In the genomic region with DNA sequence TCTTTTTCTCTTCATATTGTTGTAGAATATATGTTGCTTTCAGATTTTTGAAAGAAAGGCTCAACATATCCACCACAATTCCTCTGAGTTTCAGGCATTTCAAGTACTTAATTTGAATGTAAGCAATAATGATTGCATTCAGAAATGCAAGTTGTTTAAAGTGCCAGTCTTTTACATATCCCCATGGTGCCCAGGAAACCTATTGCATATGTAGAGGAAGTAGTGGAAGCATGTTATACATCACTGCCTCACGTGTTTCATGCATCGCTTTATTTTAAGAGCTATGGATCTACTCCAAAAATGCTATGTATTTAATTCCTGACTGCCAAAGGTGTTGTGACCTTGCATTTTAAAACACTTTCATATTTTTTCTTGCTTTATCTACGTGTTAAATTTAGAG, we compare ENCODE assay signal across 15 cellular contexts. TPM values are rescaled to one million over a fixed set of nuclear protein-coding genes. Genes with fewer than 3 reads are reported as not detected.
A peak's percentile ranks its signal among the peaks of the same experiment; 100 is the strongest.
DNase-seq lines count a peak whose midpoint lies in the region; ATAC-seq and TF ChIP-seq lines count a peak whose summit lies in the region.
"Had no signal": no experiment of that assay in that cellular context is flagged by ENCODE, and none has a peak within 500 bp of the region (broad histone marks: within the 10 kb centered on the region; RNA-seq: fewer than 3 reads in every experiment).

No MANE protein-coding gene starts in this region.

- H3K36me3 Mint-ChIP-seq in activated naive CD4-positive, alpha-beta T cell treated with anti-CD3 and anti-CD28 coated beads, Interleukin-2, amount 50 U/mL, for 24 hours = peaks cover 2% of the 10 kb centered on the region

- peak overlapping the region; percentile 30 for H3K27ac Mint-ChIP-seq in activated naive CD4-positive, alpha-beta T cell treated with anti-CD3 and anti-CD28 coated beads, Interleukin-2, amount 50 U/mL, for 24 hours
- H3K27ac Mint-ChIP-seq: stimulated activated naive B cell treated with anti-CD40 and anti-IgM and Interleukin-4, amounts not matched to agents 10 μg/mL and 1 μg/mL and 100 μg/mL, for 72 hours had no signal

- no peak overlapping the region for H3K4me3 ChIP-seq in NB4 (ENCODE audit: low read depth, low read length)
- H3K4me3 ChIP-seq in gastrocnemius medialis = no peak overlapping the region
- no peak overlapping the region for H3K4me3 ChIP-seq in HAP-1
- H3K4me3 ChIP-seq: skin epidermis had no signal

- TF ChIP-seq CTCF in NB4 (IDR thresholded peaks at IDR 0.05; ENCODE audit: low read depth, low read length) (no peak), gastrocnemius medialis (IDR thresholded peaks at IDR 0.05 in 4 of 5, conservative IDR thresholded peaks at IDR 0.05 in 1 of 5) (no peak)

- H3K4me1 ChIP-seq in gastrocnemius medialis (peaks cover 70 to 88% of the 10 kb centered on the region in 2 donors), HAP-1 (peaks cover 23% of the 10 kb centered on the region)

- DNase-seq in activated naive CD4-positive, alpha-beta T cell treated with Interleukin-2 at 50 U/mL for 16 hours = no peak
- DNase-seq in NB4 (ENCODE audit: low read depth) (peak; percentile 20), cerebellar cortex (ENCODE audit: low spot score) (peak; percentile 31), gastrocnemius medialis (no peak), HAP-1 (ENCODE audit: low spot score in 2 of 2) (no peak), NCI-H2171 (lab: John Stamatoyannopoulos, UW) (no peak)
- DNase-seq: activated effector memory CD4-positive, alpha-beta T cell treated with Interleukin-2 at 50 U/mL for 16 hours; mammary epithelial cell; NCI-H1930; NCI-H774; SHP77; stimulated activated naive B cell treated with anti-CD40 and anti-IgM and Interleukin-4, amounts not matched to agents 10 μg/mL and 1 μg/mL and 100 μg/mL, for 72 hours had no signal

- no peaks in the 10 kb centered on the region for H3K27me3 ChIP-seq in gastrocnemius medialis
- no peaks in the 10 kb centered on the region for H3K27me3 ChIP-seq in HAP-1 (ENCODE audit: low read depth)

- peaks cover 4% of the 10 kb centered on the region for H3K4me1 Mint-ChIP-seq in activated naive CD4-positive, alpha-beta T cell treated with anti-CD3 and anti-CD28 coated beads, Interleukin-2, amount 50 U/mL, for 24 hours

- no peaks in the 10 kb centered on the region for H3K9me3 ChIP-seq in gastrocnemius medialis
- no peaks in the 10 kb centered on the region for H3K9me3 ChIP-seq in HAP-1

- peaks cover 0 to 5% of the 10 kb centered on the region in 2 donors for H3K36me3 ChIP-seq in gastrocnemius medialis
- H3K36me3 ChIP-seq in HAP-1 (replicated peaks) = no peaks in the 10 kb centered on the region

- intact Hi-C loops in gastrocnemius medialis (cut with DNase I; ENCODE audit: low total_unique reads) = no loop called here

- H3K9me3 Mint-ChIP-seq in activated naive CD4-positive, alpha-beta T cell treated with anti-CD3 and anti-CD28 coated beads, Interleukin-2, amount 50 U/mL, for 24 hours = no peaks in the 10 kb centered on the region
- H3K9me3 Mint-ChIP-seq: stimulated activated naive B cell treated with anti-CD40 and anti-IgM and Interleukin-4, amounts not matched to agents 10 μg/mL and 1 μg/mL and 100 μg/mL, for 72 hours had no signal

- in situ Hi-C loops in gastrocnemius medialis (cut with MboI; ENCODE audit: low sequenced_read_pairs in 4 of 4) (no loop called here), HAP-1 (cut with MboI; ENCODE audit: low sequenced_read_pairs) (no loop called here)

- peak overlapping the region; percentile 89 to 99 (median 95) for H3K27ac ChIP-seq in gastrocnemius medialis

- TF ChIP-seq POLR2A in NB4 (IDR thresholded peaks at IDR 0.05; ENCODE audit: extremely low read depth, insufficient read length) = no peak
- no peak for TF ChIP-seq POLR2A in gastrocnemius medialis (IDR thresholded peaks at IDR 0.05)

- H3K4me3 Mint-ChIP-seq in activated naive CD4-positive, alpha-beta T cell treated with anti-CD3 and anti-CD28 coated beads, Interleukin-2, amount 50 U/mL, for 24 hours = no peak overlapping the region
- H3K4me3 Mint-ChIP-seq: stimulated activated naive B cell treated with anti-CD40 and anti-IgM and Interleukin-4, amounts not matched to agents 10 μg/mL and 1 μg/mL and 100 μg/mL, for 72 hours had no signal

- ATAC-seq in gastrocnemius medialis (no peak), GM19328 (IDR thresholded peaks at IDR 0.05; ENCODE audit: unreplicated experiment) (no peak)
- ATAC-seq: stimulated activated naive B cell treated with anti-CD40 and anti-IgM and Interleukin-4, amounts not matched to agents 10 μg/mL and 1 μg/mL and 100 μg/mL, for 72 hours had no signal

- H3K27me3 Mint-ChIP-seq in activated naive CD4-positive, alpha-beta T cell treated with anti-CD3 and anti-CD28 coated beads, Interleukin-2, amount 50 U/mL, for 24 hours = no peaks in the 10 kb centered on the region
- H3K27me3 Mint-ChIP-seq: stimulated activated naive B cell treated with anti-CD40 and anti-IgM and Interleukin-4, amounts not matched to agents 10 μg/mL and 1 μg/mL and 100 μg/mL, for 72 hours had no signal

RNA-seq across cellular contexts. Expression of gene CPEB4, which starts 28.1 kb away (rescaled TPM):
- total RNA-seq in gastrocnemius medialis = 100 to 1,000 TPM in 2 of 4 donors, 10 to 100 TPM in 2; 97.8 to 109 (median 102) TPM

Comparison
In these comparisons a context has a peak if more than half of its experiments do, and no peak if none do; other contexts are left out.
1. DNase-seq: peak in NB4 (single experiment) and cerebellar cortex (single experiment); none in activated naive CD4-positive, alpha-beta T cell treated with Interleukin-2 at 50 U/mL for 16 hours (single experiment), gastrocnemius medialis (0 of 2), HAP-1 (0 of 2) and NCI-H2171 (single experiment).